In genomic region chr3:178422406-178422805, GRCh38 we compare ENCODE assay signal across 28 cellular contexts.
DNase-seq lines count a peak whose midpoint lies in the region; ATAC-seq and TF ChIP-seq lines count a peak whose summit lies in the region.
"Had no signal": no experiment of that assay in that cellular context is flagged by ENCODE, and none has a peak within 500 bp of the region (broad histone marks: within the 10 kb centered on the region; RNA-seq: fewer than 3 reads in every experiment).

No MANE protein-coding gene starts in this region.

- POLR2A ChIA-PET in WTC11 (lab: Charles Lee), result no interaction called here

- peaks cover 11% of the 10 kb centered on the region for H3K9me3 Mint-ChIP-seq in WTC11
- H3K9me3 Mint-ChIP-seq in type B pancreatic cell, result peaks cover 2% of the 10 kb centered on the region
- H3K9me3 Mint-ChIP-seq: activated CD4-positive, alpha-beta T cell treated with anti-CD3 and anti-CD28 coated beads, Interleukin-2, amount 10 ng/mL, durations not matched to agents 24 days and 14 days; activated naive CD8-positive, alpha-beta T cell treated with anti-CD3 and anti-CD28 coated beads, Interleukin-2, amount 10 ng/mL, durations not matched to agents 7 days and 5 days; CD4-positive, alpha-beta memory T cell; memory B cell; T-cell had no signal

- H3K4me1 Mint-ChIP-seq in WTC11 (no peaks in the 10 kb centered on the region), type B pancreatic cell (ENCODE audit: unreplicated experiment) (peaks cover 7% of the 10 kb centered on the region)
- H3K4me1 Mint-ChIP-seq: activated CD4-positive, alpha-beta T cell treated with anti-CD3 and anti-CD28 coated beads, Interleukin-2, amount 10 ng/mL, durations not matched to agents 24 days and 14 days; activated naive CD8-positive, alpha-beta T cell treated with anti-CD3 and anti-CD28 coated beads, Interleukin-2, amount 10 ng/mL, durations not matched to agents 7 days and 5 days; memory B cell; T-cell had no signal

- H3K36me3 Mint-ChIP-seq in WTC11, result no peaks in the 10 kb centered on the region
- no peaks in the 10 kb centered on the region for H3K36me3 Mint-ChIP-seq in type B pancreatic cell
- H3K36me3 Mint-ChIP-seq: activated naive CD8-positive, alpha-beta T cell treated with anti-CD3 and anti-CD28 coated beads, Interleukin-2, amount 10 ng/mL, durations not matched to agents 7 days and 5 days; CD4-positive, alpha-beta memory T cell; memory B cell; T-cell had no signal

- CTCF ChIA-PET in WTC11 (lab: Charles Lee), result interaction anchor here (0.6 to 1.2 kb wide), 2 partner anchors 691 to 1993 kb away, joined by 4 to 6 read pairs; no protein-coding TSS in a partner anchor

- H3K27ac Mint-ChIP-seq in WTC11, result no peak overlapping the region
- no peak overlapping the region for H3K27ac Mint-ChIP-seq in type B pancreatic cell
- H3K27ac Mint-ChIP-seq: activated CD4-positive, alpha-beta T cell treated with anti-CD3 and anti-CD28 coated beads, Interleukin-2, amount 10 ng/mL, durations not matched to agents 24 days and 14 days; activated naive CD8-positive, alpha-beta T cell treated with anti-CD3 and anti-CD28 coated beads, Interleukin-2, amount 10 ng/mL, durations not matched to agents 7 days and 5 days; CD4-positive, alpha-beta memory T cell; memory B cell; T-cell had no signal

- H3K27me3 Mint-ChIP-seq in WTC11 (ENCODE audit: low read depth) (no peaks in the 10 kb centered on the region), type B pancreatic cell (no peaks in the 10 kb centered on the region)

- no peak for TF ChIP-seq CTCF in WTC11 (IDR thresholded peaks at IDR 0.05)
- peak; percentile 20 for TF ChIP-seq CTCF in type B pancreatic cell (conservative IDR thresholded peaks at IDR 0.05)

- DNase-seq in NCI-H748 (lab: John Stamatoyannopoulos, UW; ENCODE audit: unreplicated experiment) (peak; percentile 46), NCI-H748 treated with DMSO at 0.1 percent for 48 hours (lab: John Stamatoyannopoulos, UW) (no peak), NCI-H146 treated with DMSO at 0.1 percent for 48 hours (lab: John Stamatoyannopoulos, UW; ENCODE audit: unreplicated experiment) (peak; percentile 74), WTC11 (ENCODE audit: low spot score) (no peak), type B pancreatic cell (ENCODE audit: extremely low spot score, unreplicated experiment) (no peak), NCI-H2029 (lab: John Stamatoyannopoulos, UW) (no peak)
- no peak for DNase-seq in activated CD8-positive, alpha-beta memory T cell treated with anti-CD3 and anti-CD28 coated beads, Interleukin-2, amount 50 U/mL, for 4 hours
- DNase-seq: activated CD4-positive, alpha-beta T cell treated with anti-CD3 and anti-CD28 coated beads, Interleukin-2, amount 10 ng/mL, durations not matched to agents 24 days and 14 days; activated CD8-positive, alpha-beta memory T cell treated with anti-CD3 and anti-CD28 coated beads for 24 hours; activated gamma-delta T cell; activated naive CD8-positive, alpha-beta T cell treated with anti-CD3 and anti-CD28 coated beads, Interleukin-2, amount 10 ng/mL, durations not matched to agents 7 days and 5 days; CD4-positive, alpha-beta memory T cell; colonic mucosa; effector memory CD4-positive, alpha-beta T cell; foreskin fibroblast; head of caudate nucleus; islet precursor cell; left lung; NCI-H1694; NCI-H2171 treated with DMSO at 0.1 percent for 48 hours; NCI-H510A treated with DMSO at 0.1 percent for 48 hours; right cardiac atrium; stimulated activated naive CD4-positive, alpha-beta T cell; T-cell; upper lobe of right lung had no signal

- ATAC-seq in WTC11 (peak; percentile 30), GM18868 (IDR thresholded peaks at IDR 0.05; ENCODE audit: unreplicated experiment) (no peak)
- ATAC-seq: esophagus mucosa, left lung, right cardiac atrium, T-cell, upper lobe of right lung had no signal

- H3K4me3 Mint-ChIP-seq in WTC11, result no peak overlapping the region
- H3K4me3 Mint-ChIP-seq in type B pancreatic cell, result no peak overlapping the region
- H3K4me3 Mint-ChIP-seq: activated CD4-positive, alpha-beta T cell treated with anti-CD3 and anti-CD28 coated beads, Interleukin-2, amount 10 ng/mL, durations not matched to agents 24 days and 14 days; activated naive CD8-positive, alpha-beta T cell treated with anti-CD3 and anti-CD28 coated beads, Interleukin-2, amount 10 ng/mL, durations not matched to agents 7 days and 5 days; CD4-positive, alpha-beta memory T cell; memory B cell; T-cell had no signal

TF ChIP-seq in WTC11, 78 proteins besides CTCF, POLR2A, EP300 and RAD21:
- no peak for TF ChIP-seq ZNF396 (CRISPR knock-in tag; IDR thresholded peaks at IDR 0.05; ENCODE audit: borderline replicate concordance)
- TF ChIP-seq, protein P1, sequence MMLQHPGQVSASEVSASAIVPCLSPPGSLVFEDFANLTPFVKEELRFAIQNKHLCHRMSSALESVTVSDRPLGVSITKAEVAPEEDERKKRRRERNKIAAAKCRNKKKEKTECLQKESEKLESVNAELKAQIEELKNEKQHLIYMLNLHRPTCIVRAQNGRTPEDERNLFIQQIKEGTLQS (CRISPR knock-in tag; conservative IDR thresholded peaks at IDR 0.05), result no peak
- no peak for TF ChIP-seq ERG (CRISPR knock-in tag; IDR thresholded peaks at IDR 0.05)
- no peak for TF ChIP-seq GABPB1 (CRISPR knock-in tag; IDR thresholded peaks at IDR 0.05)
- TF ChIP-seq FOXJ3 (CRISPR knock-in tag; IDR thresholded peaks at IDR 0.05; ENCODE audit: borderline replicate concordance), result no peak
- TF ChIP-seq, protein P2, sequence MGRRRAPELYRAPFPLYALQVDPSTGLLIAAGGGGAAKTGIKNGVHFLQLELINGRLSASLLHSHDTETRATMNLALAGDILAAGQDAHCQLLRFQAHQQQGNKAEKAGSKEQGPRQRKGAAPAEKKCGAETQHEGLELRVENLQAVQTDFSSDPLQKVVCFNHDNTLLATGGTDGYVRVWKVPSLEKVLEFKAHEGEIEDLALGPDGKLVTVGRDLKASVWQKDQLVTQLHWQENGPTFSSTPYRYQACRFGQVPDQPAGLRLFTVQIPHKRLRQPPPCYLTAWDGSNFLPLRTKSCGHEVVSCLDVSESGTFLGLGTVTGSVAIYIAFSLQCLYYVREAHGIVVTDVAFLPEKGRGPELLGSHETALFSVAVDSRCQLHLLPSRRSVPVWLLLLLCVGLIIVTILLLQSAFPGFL (CRISPR knock-in tag; IDR thresholded peaks at IDR 0.05; ENCODE audit: borderline replicate concordance), result no peak
- TF ChIP-seq ZBTB21 (CRISPR knock-in tag; IDR thresholded peaks at IDR 0.05; ENCODE audit: borderline replicate concordance), result no peak
- no peak for TF ChIP-seq KAT7 (CRISPR knock-in tag; IDR thresholded peaks at IDR 0.05; ENCODE audit: borderline replicate concordance)
- no peak for TF ChIP-seq PRRX2 (CRISPR knock-in tag; IDR thresholded peaks at IDR 0.05)
- no peak for TF ChIP-seq HMGA2 (CRISPR knock-in tag; IDR thresholded peaks at IDR 0.05)
- TF ChIP-seq, protein P3, sequence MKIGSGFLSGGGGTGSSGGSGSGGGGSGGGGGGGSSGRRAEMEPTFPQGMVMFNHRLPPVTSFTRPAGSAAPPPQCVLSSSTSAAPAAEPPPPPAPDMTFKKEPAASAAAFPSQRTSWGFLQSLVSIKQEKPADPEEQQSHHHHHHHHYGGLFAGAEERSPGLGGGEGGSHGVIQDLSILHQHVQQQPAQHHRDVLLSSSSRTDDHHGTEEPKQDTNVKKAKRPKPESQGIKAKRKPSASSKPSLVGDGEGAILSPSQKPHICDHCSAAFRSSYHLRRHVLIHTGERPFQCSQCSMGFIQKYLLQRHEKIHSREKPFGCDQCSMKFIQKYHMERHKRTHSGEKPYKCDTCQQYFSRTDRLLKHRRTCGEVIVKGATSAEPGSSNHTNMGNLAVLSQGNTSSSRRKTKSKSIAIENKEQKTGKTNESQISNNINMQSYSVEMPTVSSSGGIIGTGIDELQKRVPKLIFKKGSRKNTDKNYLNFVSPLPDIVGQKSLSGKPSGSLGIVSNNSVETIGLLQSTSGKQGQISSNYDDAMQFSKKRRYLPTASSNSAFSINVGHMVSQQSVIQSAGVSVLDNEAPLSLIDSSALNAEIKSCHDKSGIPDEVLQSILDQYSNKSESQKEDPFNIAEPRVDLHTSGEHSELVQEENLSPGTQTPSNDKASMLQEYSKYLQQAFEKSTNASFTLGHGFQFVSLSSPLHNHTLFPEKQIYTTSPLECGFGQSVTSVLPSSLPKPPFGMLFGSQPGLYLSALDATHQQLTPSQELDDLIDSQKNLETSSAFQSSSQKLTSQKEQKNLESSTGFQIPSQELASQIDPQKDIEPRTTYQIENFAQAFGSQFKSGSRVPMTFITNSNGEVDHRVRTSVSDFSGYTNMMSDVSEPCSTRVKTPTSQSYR (CRISPR knock-in tag; IDR thresholded peaks at IDR 0.05), result no peak
- no peak for TF ChIP-seq TEAD1 (CRISPR knock-in tag; IDR thresholded peaks at IDR 0.05)
- TF ChIP-seq, protein P4, sequence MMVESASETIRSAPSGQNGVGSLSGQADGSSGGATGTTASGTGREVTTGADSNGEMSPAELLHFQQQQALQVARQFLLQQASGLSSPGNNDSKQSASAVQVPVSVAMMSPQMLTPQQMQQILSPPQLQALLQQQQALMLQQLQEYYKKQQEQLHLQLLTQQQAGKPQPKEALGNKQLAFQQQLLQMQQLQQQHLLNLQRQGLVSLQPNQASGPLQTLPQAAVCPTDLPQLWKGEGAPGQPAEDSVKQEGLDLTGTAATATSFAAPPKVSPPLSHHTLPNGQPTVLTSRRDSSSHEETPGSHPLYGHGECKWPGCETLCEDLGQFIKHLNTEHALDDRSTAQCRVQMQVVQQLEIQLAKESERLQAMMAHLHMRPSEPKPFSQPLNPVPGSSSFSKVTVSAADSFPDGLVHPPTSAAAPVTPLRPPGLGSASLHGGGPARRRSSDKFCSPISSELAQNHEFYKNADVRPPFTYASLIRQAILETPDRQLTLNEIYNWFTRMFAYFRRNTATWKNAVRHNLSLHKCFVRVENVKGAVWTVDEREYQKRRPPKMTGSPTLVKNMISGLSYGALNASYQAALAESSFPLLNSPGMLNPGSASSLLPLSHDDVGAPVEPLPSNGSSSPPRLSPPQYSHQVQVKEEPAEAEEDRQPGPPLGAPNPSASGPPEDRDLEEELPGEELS (CRISPR knock-in tag; IDR thresholded peaks at IDR 0.05), result no peak
- no peak for TF ChIP-seq ATF1 (CRISPR knock-in tag; IDR thresholded peaks at IDR 0.05)

Comparison
In these comparisons a context has a peak if more than half of its experiments do, and no peak if none do; other contexts are left out.
1. DNase-seq: peak in NCI-H748 (single experiment) and NCI-H146 treated with DMSO at 0.1 percent for 48 hours (single experiment); none in NCI-H748 treated with DMSO at 0.1 percent for 48 hours (single experiment), WTC11 (single experiment), type B pancreatic cell (single experiment), activated CD8-positive, alpha-beta memory T cell treated with anti-CD3 and anti-CD28 coated beads, Interleukin-2, amount 50 U/mL, for 4 hours (single experiment) and NCI-H2029 (single experiment).